Comparison of ENCODE assay signal across 25 cellular contexts in the genomic region with DNA sequence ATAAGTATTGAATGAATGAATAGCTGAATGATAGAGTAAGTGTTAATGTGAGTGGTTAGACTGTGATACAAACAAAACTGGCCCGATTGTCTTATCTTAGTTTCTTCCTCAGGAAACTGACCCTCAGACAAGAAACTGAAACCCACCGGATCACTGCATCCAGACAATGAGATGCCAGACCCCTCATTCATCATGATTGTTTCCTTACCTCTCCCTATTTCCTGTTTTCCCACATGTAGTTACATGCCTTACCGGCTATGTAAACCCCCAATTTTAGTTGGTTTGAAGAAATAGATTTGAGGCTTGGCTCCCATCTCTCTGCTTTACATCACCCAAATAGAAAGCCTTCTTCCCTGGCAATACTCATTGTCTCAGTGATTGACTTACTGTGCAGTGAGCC.
"Had no signal": no experiment of that assay in that cellular context is flagged by ENCODE, and none has a peak within 500 bp of the region (broad histone marks: within the 10 kb centered on the region; RNA-seq: fewer than 3 reads in every experiment).

No MANE protein-coding gene starts in this region.

- H2AFZ ChIP-seq: hepatocyte had no signal

- H3K4me3 ChIP-seq: hepatocyte, spleen, tibial artery had no signal

- H3K36me3 ChIP-seq: spleen, tibial artery had no signal

- H3K4me2 ChIP-seq: hepatocyte had no signal

- H3K27ac ChIP-seq: foreskin keratinocyte, hepatocyte, spleen, tibial artery, VCaP had no signal

- ATAC-seq: activated CD4-positive, CD25-positive, alpha-beta regulatory T cell treated with anti-CD3 and anti-CD28 coated beads, Interleukin-2, amount 50 U/mL, for 24 hours; activated CD8-positive, alpha-beta memory T cell treated with anti-CD3 and anti-CD28 coated beads, Interleukin-2, amount 10 ng/mL, durations not matched to agents 7 days and 5 days; foreskin keratinocyte; left ventricle myocardium superior; stimulated activated naive CD8-positive, alpha-beta T cell treated with anti-CD3 and anti-CD28 coated beads, Interleukin-15, amount 100 ng/mL, for 72 hours; T-helper 17 cell had no signal

- DNase-seq: activated CD4-positive, alpha-beta memory T cell treated with anti-CD3 and anti-CD28 coated beads, Interleukin-2, amount 10 ng/mL, durations not matched to agents 7 days and 5 days; activated CD4-positive, alpha-beta T cell treated with anti-CD3 and anti-CD28 coated beads, Interleukin-2, amount 10 ng/mL, durations not matched to agents 24 days and 14 days; activated CD8-positive, alpha-beta memory T cell treated with anti-CD3 and anti-CD28 coated beads, Interleukin-2, amount 10 ng/mL, durations not matched to agents 7 days and 5 days; activated effector memory CD4-positive, alpha-beta T cell treated with anti-CD3 and anti-CD28 coated beads, Interleukin-2, amount 50 U/mL, for 16 hours; activated naive CD4-positive, alpha-beta T cell treated with anti-CD3 and anti-CD28 coated beads, Interleukin-2, amount 10 ng/mL, durations not matched to agents 7 days and 5 days; activated T-cell treated with anti-CD3 and anti-CD28 coated beads for 4 hours; amygdala; cerebellar nuclear complex; cortex of kidney; erythroblast; foreskin keratinocyte; immature natural killer cell; kidney glomerular epithelial cell; left ventricle myocardium superior; occipital lobe; posterior cingulate gyrus; spleen; stimulated activated CD4-positive, alpha-beta T cell treated with anti-CD3 and anti-CD28 coated beads, Interleukin-4, amount 100 ng/mL, for 24 hours; stimulated activated naive CD8-positive, alpha-beta T cell treated with anti-CD3 and anti-CD28 coated beads, Interleukin-15, amount 100 ng/mL, for 72 hours; SW 1271; T-helper 17 cell; tibial artery had no signal

- H3K4me1 ChIP-seq: spleen, tibial artery had no signal

- H3K27me3 ChIP-seq: foreskin keratinocyte, hepatocyte, spleen, tibial artery had no signal
